ENCODE assay signal across 8 cellular contexts in the genomic region with DNA sequence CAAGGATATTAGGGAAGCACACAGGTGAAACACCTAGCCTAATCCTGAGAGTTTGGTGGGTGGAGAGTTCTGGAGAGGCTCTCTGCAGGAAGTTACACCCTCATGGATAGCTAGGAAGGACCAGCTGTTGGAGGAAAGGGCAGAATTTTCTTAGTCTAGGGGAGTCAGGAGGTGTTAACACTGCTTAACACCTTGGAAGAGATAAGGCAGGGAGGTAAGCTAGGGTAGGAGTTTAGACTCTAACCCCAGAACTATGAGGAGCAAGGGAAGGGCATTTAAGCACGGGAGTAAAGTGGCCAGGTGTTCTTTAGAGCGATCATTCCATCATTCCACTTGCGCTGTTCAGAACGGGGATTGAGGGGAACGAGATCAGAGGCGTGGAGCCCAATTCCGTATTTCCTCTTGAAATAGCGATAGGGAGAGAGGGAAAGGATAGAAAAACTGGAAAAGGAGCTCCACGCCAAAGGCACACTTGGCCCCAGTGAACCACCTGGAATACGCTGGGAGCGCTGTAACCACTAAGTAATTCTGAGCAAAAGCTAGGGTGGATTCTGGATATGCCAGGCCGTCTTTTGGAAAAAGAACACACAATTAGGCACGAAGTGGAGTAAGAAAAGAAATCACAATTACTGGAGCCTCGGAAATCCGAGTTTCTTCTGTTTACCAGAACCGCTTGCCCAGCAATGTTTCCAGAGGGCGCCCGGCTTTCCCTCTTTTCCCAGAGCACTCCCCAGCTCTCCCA. TPM values are rescaled to one million over a fixed set of nuclear protein-coding genes. Genes with fewer than 3 reads are reported as not detected.
DNase-seq lines count a peak whose midpoint lies in the region; ATAC-seq and TF ChIP-seq lines count a peak whose summit lies in the region.

No MANE protein-coding gene starts in this region.

- H3K9ac ChIP-seq in GM23248 = peak overlapping the region; percentile 58
- H3K9ac ChIP-seq in SU-DHL-6 (ENCODE audit: low read length) = no peak overlapping the region

- H3K4me1 ChIP-seq in GM23248 (ENCODE audit: insufficient read depth) (peaks cover 10% of the 10 kb centered on the region; the same call in 1 of the 2 replicates), gastrocnemius medialis (peaks cover 0 to 3% of the 10 kb centered on the region in 2 donors)

- intact Hi-C loops in gastrocnemius medialis (cut with DNase I; ENCODE audit: low total_unique reads) = no loop called here

- H3K9me2 ChIP-seq in GM23248 (ENCODE audit: insufficient read depth) = no peaks in the 10 kb centered on the region
- no peaks in the 10 kb centered on the region for H3K9me2 ChIP-seq in SU-DHL-6 (replicated peaks; ENCODE audit: insufficient read depth, low read length)

- H3K4me3 ChIP-seq in GM23248 (peak overlapping the region; percentile 94), SU-DHL-6 (ENCODE audit: insufficient read depth, low read length, poor library complexity, severe bottlenecking) (no peak overlapping the region), fibroblast of villous mesenchyme (ENCODE audit: low read depth, low read length) (peak overlapping the region; percentile 75), gastrocnemius medialis (peak overlapping the region; percentile 53 to 62 (median 56))

- H3K9me3 ChIP-seq in GM23248 (ENCODE audit: low read depth) (no peaks in the 10 kb centered on the region), SU-DHL-6 (ENCODE audit: insufficient read depth, low read length) (no peaks in the 10 kb centered on the region), gastrocnemius medialis (no peaks in the 10 kb centered on the region)

- H3K4me2 ChIP-seq in GM23248 (ENCODE audit: unreplicated experiment) (peak overlapping the region; percentile 98), SU-DHL-6 (ENCODE audit: low read depth, low read length, poor library complexity, severe bottlenecking) (no peak overlapping the region)

- in situ Hi-C loops in GM23248 (cut with MboI) (no loop called here), gastrocnemius medialis (cut with MboI; ENCODE audit: low sequenced_read_pairs in 4 of 4) (no loop called here)

- TF ChIP-seq POLR2A in gastrocnemius medialis (IDR thresholded peaks at IDR 0.05) = no peak

- H3F3A ChIP-seq in GM23248 (ENCODE audit: insufficient read depth) (peaks cover 16% of the 10 kb centered on the region), SU-DHL-6 (ENCODE audit: insufficient read depth) (no peaks in the 10 kb centered on the region)

- DNase-seq in GM23248 (no peak), fibroblast of villous mesenchyme (ENCODE audit: low read depth) (no peak), gastrocnemius medialis (no peak), NCI-H2081 (lab: John Stamatoyannopoulos, UW) (no peak), NCI-H1694 (lab: John Stamatoyannopoulos, UW) (no peak)
- no peak for DNase-seq in activated CD4-positive, CD25-positive, alpha-beta regulatory T cell treated with anti-CD3 and anti-CD28 coated beads, Interleukin-2, amount 50 U/mL, for 72 hours

- no peaks in the 10 kb centered on the region for H3K36me3 ChIP-seq in GM23248 (ENCODE audit: low read depth)
- H3K36me3 ChIP-seq in SU-DHL-6 (ENCODE audit: low read length) = no peaks in the 10 kb centered on the region
- no peaks in the 10 kb centered on the region for H3K36me3 ChIP-seq in gastrocnemius medialis

- H3K79me2 ChIP-seq in GM23248 (ENCODE audit: insufficient read depth) = peaks cover 23% of the 10 kb centered on the region
- H3K79me2 ChIP-seq in SU-DHL-6 (ENCODE audit: insufficient read depth, low read length) = no peaks in the 10 kb centered on the region

- TF ChIP-seq CTCF in SU-DHL-6 (IDR thresholded peaks at IDR 0.05; ENCODE audit: insufficient read depth, low read length, poor library complexity, severe bottlenecking) (no peak), fibroblast of villous mesenchyme (IDR thresholded peaks at IDR 0.05; ENCODE audit: insufficient read depth, low read depth, low read length) (no peak), gastrocnemius medialis (IDR thresholded peaks at IDR 0.05 in 4 of 5, conservative IDR thresholded peaks at IDR 0.05 in 1 of 5) (no peak)

- H2AFZ ChIP-seq in GM23248 (peak overlapping the region; percentile 93), SU-DHL-6 (ENCODE audit: low read depth, low read length, severe bottlenecking) (peak overlapping the region; percentile 79)

- H4K20me1 ChIP-seq in GM23248 (ENCODE audit: insufficient read depth) = no peaks in the 10 kb centered on the region; the same call in 1 of the 2 replicates
- peaks cover 3% of the 10 kb centered on the region; the same call in 1 of the 2 replicates for H4K20me1 ChIP-seq in SU-DHL-6 (ENCODE audit: low read depth, low read length)

- ATAC-seq in gastrocnemius medialis = no peak
- ATAC-seq in HG02938 (IDR thresholded peaks at IDR 0.05; ENCODE audit: unreplicated experiment) = no peak

- 14 to 15% methylated on average over 18 of the region's 18 CpGs for WGBS in GM23248 (ENCODE audit: low coverage in 1 of 2, low lambda C conversion rate in 2 of 2, missing lambda C conversion rate in 2 of 2), 2 experiments

- H3K27ac ChIP-seq in GM23248 (peak overlapping the region; percentile 42; the same call in 1 of the 2 replicates), SU-DHL-6 (ENCODE audit: low read depth, low read length) (no peak overlapping the region), gastrocnemius medialis (no peak overlapping the region)

- peaks cover 27% of the 10 kb centered on the region for H3K27me3 ChIP-seq in GM23248 (replicated peaks; ENCODE audit: insufficient read depth)
- H3K27me3 ChIP-seq in SU-DHL-6 (ENCODE audit: low read length) = no peaks in the 10 kb centered on the region
- peaks cover 20 to 38% (median 35%) of the 10 kb centered on the region in 3 donors for H3K27me3 ChIP-seq in gastrocnemius medialis

RNA-seq across cellular contexts. Expression of gene GPR137B, which starts 1.5 kb away (rescaled TPM):
- 20.0 and 26.0 TPM in 2 replicates for total RNA-seq in GM23248 (2014; rRNA removed; shearing (Covaris generic))
- polyA plus RNA-seq in GM23248 (2016; fragmentation: Nextera tagmentation; extraction: Ambion mirVana) = 30.0 and 30.6 TPM in 2 replicates
- total RNA-seq in fibroblast of villous mesenchyme = 11.6 and 13.0 TPM in 2 replicates
- 1 to 10 TPM in 3 of 4 donors, under 1 TPM in 1; 0.75 to 5.5 (median 5.4) TPM for total RNA-seq in gastrocnemius medialis
